ENCODE assay signal across 19 cellular contexts in the genomic region with DNA sequence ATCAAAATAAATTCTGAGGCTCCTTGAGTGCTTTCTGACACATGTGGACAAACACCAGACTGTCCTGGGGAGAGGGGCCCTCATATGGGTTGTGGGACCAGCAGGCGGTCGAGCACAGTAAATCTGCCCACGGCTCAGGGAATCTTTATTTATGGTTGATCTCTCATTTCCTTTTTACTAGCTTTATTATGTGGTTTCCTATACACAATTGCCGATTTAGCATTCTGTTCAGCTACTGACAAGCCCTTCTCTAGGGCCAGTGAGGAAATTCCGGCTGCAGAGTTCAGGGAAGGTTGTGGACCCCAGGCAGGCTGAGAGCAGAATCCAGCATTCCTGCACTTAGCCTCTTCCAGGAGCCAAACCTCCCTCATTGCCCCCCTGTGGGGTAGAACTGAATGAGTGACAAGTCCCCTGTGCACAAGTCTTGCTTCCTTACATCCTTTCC. TPM values are rescaled to one million over a fixed set of nuclear protein-coding genes. Genes with fewer than 3 reads are reported as not detected.
DNase-seq lines count a peak whose midpoint lies in the region; ATAC-seq and TF ChIP-seq lines count a peak whose summit lies in the region.
"Had no signal": no experiment of that assay in that cellular context is flagged by ENCODE, and none has a peak within 500 bp of the region (broad histone marks: within the 10 kb centered on the region; RNA-seq: fewer than 3 reads in every experiment).

No MANE protein-coding gene starts in this region.

- peak overlapping the region; percentile 12 to 36 for H3K4me3 Mint-ChIP-seq in activated T-cell treated with anti-CD3 and anti-CD28 coated beads, Interleukin-2, amount 50 U/mL, for 72 hours
- H3K4me3 Mint-ChIP-seq in HFFc6 (no peak overlapping the region), osteocyte (ENCODE audit: unreplicated experiment) (peak overlapping the region; percentile 33)
- H3K4me3 Mint-ChIP-seq: dendritic cell treated with granulocyte-macrophage colony-stimulating factor and Interleukin-4, amounts not matched to agents 40 ng/mL and 50 ng/mL, for 4 days; memory B cell; T-helper 2 cell treated with Interferon-gamma antibody and Interleukin-4, amounts not matched to agents 5 μg/mL and 100 μg/mL, for 36 hours had no signal

- peaks cover 0 to 2% of the 10 kb centered on the region in 2 donors for H3K36me3 Mint-ChIP-seq in activated T-cell treated with anti-CD3 and anti-CD28 coated beads, Interleukin-2, amount 50 U/mL, for 72 hours (ENCODE audit: insufficient read depth in 2 of 2)
- H3K36me3 Mint-ChIP-seq in HFFc6 (ENCODE audit: low read depth), result peaks cover 32% of the 10 kb centered on the region
- peaks cover 26% of the 10 kb centered on the region for H3K36me3 Mint-ChIP-seq in osteocyte (ENCODE audit: unreplicated experiment)

- intact Hi-C loops in adrenal gland (cut with DNase I), result no loop called here

- H3K27me3 ChIP-seq in adrenal gland, result no peaks in the 10 kb centered on the region
- H3K27me3 ChIP-seq: ascending aorta had no signal

- no peak for TF ChIP-seq POLR2A in adrenal gland (IDR thresholded peaks at IDR 0.05)

- H3K9me3 Mint-ChIP-seq in activated T-cell treated with anti-CD3 and anti-CD28 coated beads, Interleukin-2, amount 50 U/mL, for 72 hours, result no peaks in the 10 kb centered on the region
- H3K9me3 Mint-ChIP-seq in HFFc6 (no peaks in the 10 kb centered on the region), osteocyte (ENCODE audit: unreplicated experiment) (no peaks in the 10 kb centered on the region)
- H3K9me3 Mint-ChIP-seq: dendritic cell treated with granulocyte-macrophage colony-stimulating factor and Interleukin-4, amounts not matched to agents 40 ng/mL and 50 ng/mL, for 4 days; memory B cell; T-helper 2 cell treated with Interferon-gamma antibody and Interleukin-4, amounts not matched to agents 5 μg/mL and 100 μg/mL, for 36 hours had no signal

- H3K4me1 Mint-ChIP-seq in activated T-cell treated with anti-CD3 and anti-CD28 coated beads, Interleukin-2, amount 50 U/mL, for 72 hours (ENCODE audit: low read depth), result peaks cover 57% of the 10 kb centered on the region
- H3K4me1 Mint-ChIP-seq in HFFc6 (ENCODE audit: low read depth), result peaks cover 33% of the 10 kb centered on the region
- peaks cover 51% of the 10 kb centered on the region for H3K4me1 Mint-ChIP-seq in osteocyte (ENCODE audit: unreplicated experiment)

- no peak overlapping the region for H3K4me3 ChIP-seq in adrenal gland
- H3K4me3 ChIP-seq: ascending aorta had no signal

- no peak for DNase-seq in activated T-cell treated with anti-CD3 and anti-CD28 coated beads, Interleukin-2, amount 50 U/mL, for 72 hours
- DNase-seq in activated T-cell treated with anti-CD3 and anti-CD28 coated beads, Interleukin-2, amount 50 U/mL, for 1 hour, result no peak
- DNase-seq in HFFc6 (no peak), brain pericyte (ENCODE audit: low read depth, low spot score) (peak; percentile 30), osteocyte (ENCODE audit: extremely low spot score, unreplicated experiment) (no peak), adrenal gland (no peak), NCI-H187 (lab: John Stamatoyannopoulos, UW) (no peak)
- DNase-seq: GDM1; HCEC 1CT; NCI-H146; right cardiac atrium; SHP77 treated with DMSO at 0.1 percent for 48 hours; stimulated activated CD4-positive, alpha-beta T cell treated with anti-CD3 and anti-CD28 coated beads, Interleukin-1b, Interleukin-23, amount 100 ng/mL, for 48 hours; substantia nigra had no signal

- no peaks in the 10 kb centered on the region for H3K27me3 Mint-ChIP-seq in activated T-cell treated with anti-CD3 and anti-CD28 coated beads, Interleukin-2, amount 50 U/mL, for 72 hours (ENCODE audit: low read depth)
- H3K27me3 Mint-ChIP-seq in HFFc6 (ENCODE audit: insufficient read depth), result peaks cover 3% of the 10 kb centered on the region
- no peaks in the 10 kb centered on the region for H3K27me3 Mint-ChIP-seq in osteocyte (ENCODE audit: unreplicated experiment)
- H3K27me3 Mint-ChIP-seq: dendritic cell treated with granulocyte-macrophage colony-stimulating factor and Interleukin-4, amounts not matched to agents 40 ng/mL and 50 ng/mL, for 4 days had no signal

- peak overlapping the region; percentile 65 for H3K27ac Mint-ChIP-seq in activated T-cell treated with anti-CD3 and anti-CD28 coated beads, Interleukin-2, amount 50 U/mL, for 72 hours
- H3K27ac Mint-ChIP-seq in HFFc6 (peak overlapping the region; percentile 78), osteocyte (ENCODE audit: unreplicated experiment) (peak overlapping the region; percentile 82)
- H3K27ac Mint-ChIP-seq: dendritic cell treated with granulocyte-macrophage colony-stimulating factor and Interleukin-4, amounts not matched to agents 40 ng/mL and 50 ng/mL, for 4 days; memory B cell; T-helper 2 cell treated with Interferon-gamma antibody and Interleukin-4, amounts not matched to agents 5 μg/mL and 100 μg/mL, for 36 hours had no signal

- no peaks in the 10 kb centered on the region for H3K4me1 ChIP-seq in adrenal gland (replicated peaks in 1 of 2)
- H3K4me1 ChIP-seq: ascending aorta had no signal

- no peaks in the 10 kb centered on the region for H3K36me3 ChIP-seq in adrenal gland (replicated peaks in 1 of 2)
- H3K36me3 ChIP-seq: ascending aorta had no signal

- H3K27ac ChIP-seq in adrenal gland, result no peak overlapping the region
- H3K27ac ChIP-seq: ascending aorta had no signal

- 38 to 58% (median 47%) methylated on average over 5 of the region's 5 CpGs for WGBS in adrenal gland, 4 donors

- no peak for ATAC-seq in activated T-cell treated with anti-CD3 and anti-CD28 coated beads, Interleukin-2, amount 50 U/mL, for 72 hours (replicated peaks in 1 of 2)
- no peak for ATAC-seq in GM21528 (IDR thresholded peaks at IDR 0.05; ENCODE audit: low FRiP score, unreplicated experiment)
- ATAC-seq: right cardiac atrium had no signal

- H3K9me3 ChIP-seq in adrenal gland (replicated peaks in 1 of 3), result no peaks in the 10 kb centered on the region
- H3K9me3 ChIP-seq: ascending aorta had no signal

- TF ChIP-seq CTCF in HFFc6 (IDR thresholded peaks at IDR 0.05) (no peak), osteocyte (IDR thresholded peaks at IDR 0.05) (no peak), adrenal gland (IDR thresholded peaks at IDR 0.05) (no peak)

RNA-seq across cellular contexts. Expression of a gene that starts 40.1 kb away (rescaled TPM):
- 10 to 100 TPM; 10.8 to 17.1 TPM for total RNA-seq in activated T-cell treated with anti-CD3 and anti-CD28 coated beads, Interleukin-2, amount 50 U/mL, for 72 hours
- 10 to 100 TPM; 18.3 to 24.6 (median 22.3) TPM for total RNA-seq in HFFc6 (2021; fragmentation: NEBNext Ultra II Directional; extraction: Animal tissue kit (Norgen Biotek cat#: 25700))
- total RNA-seq in osteocyte (76.9 and 77.0 TPM in 2 replicates), adrenal gland (1 to 10 TPM; 2.5 to 8.5 (median 4.1) TPM)
- under 1 TPM; 0.47 to 0.64 (median 0.56) TPM for polyA plus RNA-seq in adrenal gland
